ENCODE assay signal across 1 cellular context in genomic region chr6:10518461-10519216, GRCh38.
TF ChIP-seq lines count a peak whose summit lies in the region.

No MANE protein-coding gene starts in this region.

TF ChIP-seq in K562, 482 proteins besides CTCF, POLR2A, EP300 and RAD21 (continued from another document and continues in another):
- TF ChIP-seq, protein P1, sequence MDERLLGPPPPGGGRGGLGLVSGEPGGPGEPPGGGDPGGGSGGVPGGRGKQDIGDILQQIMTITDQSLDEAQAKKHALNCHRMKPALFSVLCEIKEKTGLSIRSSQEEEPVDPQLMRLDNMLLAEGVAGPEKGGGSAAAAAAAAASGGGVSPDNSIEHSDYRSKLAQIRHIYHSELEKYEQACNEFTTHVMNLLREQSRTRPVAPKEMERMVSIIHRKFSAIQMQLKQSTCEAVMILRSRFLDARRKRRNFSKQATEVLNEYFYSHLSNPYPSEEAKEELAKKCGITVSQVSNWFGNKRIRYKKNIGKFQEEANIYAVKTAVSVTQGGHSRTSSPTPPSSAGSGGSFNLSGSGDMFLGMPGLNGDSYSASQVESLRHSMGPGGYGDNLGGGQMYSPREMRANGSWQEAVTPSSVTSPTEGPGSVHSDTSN (CRISPR knock-in tag; IDR thresholded peaks at IDR 0.05; ENCODE audit: low read depth), result no peak
- TF ChIP-seq, protein P1 (tag; conservative IDR thresholded peaks at IDR 0.05; ENCODE audit: low read depth), result peak; percentile 70
- peak; percentile 38; the same call in 1 of the 2 replicates for TF ChIP-seq ZNF384 (IDR thresholded peaks at IDR 0.05; ENCODE audit: low read depth, low read length)
- TF ChIP-seq TARDBP (IDR thresholded peaks at IDR 0.05), result no peak
- peak; percentile 80 for TF ChIP-seq NBN (IDR thresholded peaks at IDR 0.05; ENCODE audit: low read depth)
- TF ChIP-seq PATZ1 (CRISPR knock-in tag; IDR thresholded peaks at IDR 0.05; ENCODE audit: borderline replicate concordance), result no peak
- TF ChIP-seq HMG20B (CRISPR knock-in tag; IDR thresholded peaks at IDR 0.05), result 0 out of 2 replicates have a peak, but pooled peaks have one; percentile 35
- TF ChIP-seq, protein P2, sequence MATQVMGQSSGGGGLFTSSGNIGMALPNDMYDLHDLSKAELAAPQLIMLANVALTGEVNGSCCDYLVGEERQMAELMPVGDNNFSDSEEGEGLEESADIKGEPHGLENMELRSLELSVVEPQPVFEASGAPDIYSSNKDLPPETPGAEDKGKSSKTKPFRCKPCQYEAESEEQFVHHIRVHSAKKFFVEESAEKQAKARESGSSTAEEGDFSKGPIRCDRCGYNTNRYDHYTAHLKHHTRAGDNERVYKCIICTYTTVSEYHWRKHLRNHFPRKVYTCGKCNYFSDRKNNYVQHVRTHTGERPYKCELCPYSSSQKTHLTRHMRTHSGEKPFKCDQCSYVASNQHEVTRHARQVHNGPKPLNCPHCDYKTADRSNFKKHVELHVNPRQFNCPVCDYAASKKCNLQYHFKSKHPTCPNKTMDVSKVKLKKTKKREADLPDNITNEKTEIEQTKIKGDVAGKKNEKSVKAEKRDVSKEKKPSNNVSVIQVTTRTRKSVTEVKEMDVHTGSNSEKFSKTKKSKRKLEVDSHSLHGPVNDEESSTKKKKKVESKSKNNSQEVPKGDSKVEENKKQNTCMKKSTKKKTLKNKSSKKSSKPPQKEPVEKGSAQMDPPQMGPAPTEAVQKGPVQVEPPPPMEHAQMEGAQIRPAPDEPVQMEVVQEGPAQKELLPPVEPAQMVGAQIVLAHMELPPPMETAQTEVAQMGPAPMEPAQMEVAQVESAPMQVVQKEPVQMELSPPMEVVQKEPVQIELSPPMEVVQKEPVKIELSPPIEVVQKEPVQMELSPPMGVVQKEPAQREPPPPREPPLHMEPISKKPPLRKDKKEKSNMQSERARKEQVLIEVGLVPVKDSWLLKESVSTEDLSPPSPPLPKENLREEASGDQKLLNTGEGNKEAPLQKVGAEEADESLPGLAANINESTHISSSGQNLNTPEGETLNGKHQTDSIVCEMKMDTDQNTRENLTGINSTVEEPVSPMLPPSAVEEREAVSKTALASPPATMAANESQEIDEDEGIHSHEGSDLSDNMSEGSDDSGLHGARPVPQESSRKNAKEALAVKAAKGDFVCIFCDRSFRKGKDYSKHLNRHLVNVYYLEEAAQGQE (CRISPR knock-in tag; IDR thresholded peaks at IDR 0.05; ENCODE audit: low read depth), result no peak
- TF ChIP-seq ZBTB9 (CRISPR knock-in tag; IDR thresholded peaks at IDR 0.05), result peak; percentile 21; the same call in 1 of the 2 replicates
- no peak for TF ChIP-seq RBBP5 (IDR thresholded peaks at IDR 0.05; ENCODE audit: borderline replicate concordance, insufficient read depth, low read length, poor library complexity, severe bottlenecking)
- TF ChIP-seq, protein P3, sequence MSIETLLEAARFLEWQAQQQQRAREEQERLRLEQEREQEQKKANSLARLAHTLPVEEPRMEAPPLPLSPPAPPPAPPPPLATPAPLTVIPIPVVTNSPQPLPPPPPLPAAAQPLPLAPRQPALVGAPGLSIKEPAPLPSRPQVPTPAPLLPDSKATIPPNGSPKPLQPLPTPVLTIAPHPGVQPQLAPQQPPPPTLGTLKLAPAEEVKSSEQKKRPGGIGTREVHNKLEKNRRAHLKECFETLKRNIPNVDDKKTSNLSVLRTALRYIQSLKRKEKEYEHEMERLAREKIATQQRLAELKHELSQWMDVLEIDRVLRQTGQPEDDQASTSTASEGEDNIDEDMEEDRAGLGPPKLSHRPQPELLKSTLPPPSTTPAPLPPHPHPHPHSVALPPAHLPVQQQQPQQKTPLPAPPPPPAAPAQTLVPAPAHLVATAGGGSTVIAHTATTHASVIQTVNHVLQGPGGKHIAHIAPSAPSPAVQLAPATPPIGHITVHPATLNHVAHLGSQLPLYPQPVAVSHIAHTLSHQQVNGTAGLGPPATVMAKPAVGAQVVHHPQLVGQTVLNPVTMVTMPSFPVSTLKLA (conservative IDR thresholded peaks at IDR 0.05), result peak; percentile 63 to 78; a peak in 3 of 4 replicates
- peak; percentile 100 for TF ChIP-seq C11orf30 (IDR thresholded peaks at IDR 0.05; ENCODE audit: low read depth)
- TF ChIP-seq NCOR1 (IDR thresholded peaks at IDR 0.05), result peak; percentile 80
- 0 out of 2 replicates have a peak, but pooled peaks have one; percentile 27 for TF ChIP-seq THRB (CRISPR knock-in tag; conservative IDR thresholded peaks at IDR 0.05)
- no peak for TF ChIP-seq ETS2 (tag; IDR thresholded peaks at IDR 0.05; ENCODE audit: borderline replicate concordance, poor library complexity, severe bottlenecking)
- peak; percentile 88 for TF ChIP-seq FOSL1 (tag; conservative IDR thresholded peaks at IDR 0.05)
- TF ChIP-seq ZFP1 (CRISPR knock-in tag; IDR thresholded peaks at IDR 0.05), result no peak
- TF ChIP-seq MYC (IDR thresholded peaks at IDR 0.05; ENCODE audit: low read depth, low read length), result peak; percentile 33; the same call in 1 of the 2 replicates
- no peak for TF ChIP-seq MYC (CRISPR knock-in tag; IDR thresholded peaks at IDR 0.05; ENCODE audit: borderline replicate concordance, low read depth)
- TF ChIP-seq FUS (optimal IDR thresholded peaks at IDR 0.05; ENCODE audit: low read depth, low read length), result no peak
- TF ChIP-seq PKNOX1 (IDR thresholded peaks at IDR 0.05), result peak; percentile 89
- TF ChIP-seq TBP (optimal IDR thresholded peaks at IDR 0.05; ENCODE audit: low read depth, low read length), result peak; percentile 30
- 0 out of 2 replicates have a peak, but pooled peaks have one; percentile 25 for TF ChIP-seq NR2C1 (IDR thresholded peaks at IDR 0.05)
- no peak; the same call in 1 of the 2 replicates for TF ChIP-seq NR2C1 (tag; IDR thresholded peaks at IDR 0.05)
- TF ChIP-seq, protein P4, sequence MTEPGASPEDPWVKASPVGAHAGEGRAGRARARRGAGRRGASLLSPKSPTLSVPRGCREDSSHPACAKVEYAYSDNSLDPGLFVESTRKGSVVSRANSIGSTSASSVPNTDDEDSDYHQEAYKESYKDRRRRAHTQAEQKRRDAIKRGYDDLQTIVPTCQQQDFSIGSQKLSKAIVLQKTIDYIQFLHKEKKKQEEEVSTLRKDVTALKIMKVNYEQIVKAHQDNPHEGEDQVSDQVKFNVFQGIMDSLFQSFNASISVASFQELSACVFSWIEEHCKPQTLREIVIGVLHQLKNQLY (CRISPR knock-in tag; conservative IDR thresholded peaks at IDR 0.05), result no peak
- TF ChIP-seq ZNF408 (CRISPR knock-in tag; IDR thresholded peaks at IDR 0.05; ENCODE audit: low read depth), result no peak
- peak; percentile 72; the same call in 1 of the 2 replicates for TF ChIP-seq EHMT2 (IDR thresholded peaks at IDR 0.05)
- TF ChIP-seq MTA3 (IDR thresholded peaks at IDR 0.05; ENCODE audit: borderline replicate concordance), result peak; percentile 62; the same call in 1 of the 2 replicates
- TF ChIP-seq, protein P5, sequence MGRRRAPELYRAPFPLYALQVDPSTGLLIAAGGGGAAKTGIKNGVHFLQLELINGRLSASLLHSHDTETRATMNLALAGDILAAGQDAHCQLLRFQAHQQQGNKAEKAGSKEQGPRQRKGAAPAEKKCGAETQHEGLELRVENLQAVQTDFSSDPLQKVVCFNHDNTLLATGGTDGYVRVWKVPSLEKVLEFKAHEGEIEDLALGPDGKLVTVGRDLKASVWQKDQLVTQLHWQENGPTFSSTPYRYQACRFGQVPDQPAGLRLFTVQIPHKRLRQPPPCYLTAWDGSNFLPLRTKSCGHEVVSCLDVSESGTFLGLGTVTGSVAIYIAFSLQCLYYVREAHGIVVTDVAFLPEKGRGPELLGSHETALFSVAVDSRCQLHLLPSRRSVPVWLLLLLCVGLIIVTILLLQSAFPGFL (CRISPR knock-in tag; IDR thresholded peaks at IDR 0.05), result no peak
- no peak for TF ChIP-seq EZH2 (IDR thresholded peaks at IDR 0.05; ENCODE audit: borderline replicate concordance, low read depth, low read length)
- TF ChIP-seq RB1 (IDR thresholded peaks at IDR 0.05; ENCODE audit: low read depth), result peak; percentile 25; the same call in 1 of the 2 replicates
- TF ChIP-seq ZBTB1 (CRISPR knock-in tag; IDR thresholded peaks at IDR 0.05; ENCODE audit: borderline replicate concordance, low read depth), result no peak
- peak; percentile 91 for TF ChIP-seq CHAMP1 (IDR thresholded peaks at IDR 0.05)
- peak; percentile 27; the same call in 1 of the 2 replicates for TF ChIP-seq KLF16 (IDR thresholded peaks at IDR 0.05)
- peak; percentile 70 for TF ChIP-seq EP400 (IDR thresholded peaks at IDR 0.05)
- peak; percentile 26; the same call in 1 of the 2 replicates for TF ChIP-seq HCFC1 (IDR thresholded peaks at IDR 0.05; ENCODE audit: low read depth, low read length)
- TF ChIP-seq, protein P6, sequence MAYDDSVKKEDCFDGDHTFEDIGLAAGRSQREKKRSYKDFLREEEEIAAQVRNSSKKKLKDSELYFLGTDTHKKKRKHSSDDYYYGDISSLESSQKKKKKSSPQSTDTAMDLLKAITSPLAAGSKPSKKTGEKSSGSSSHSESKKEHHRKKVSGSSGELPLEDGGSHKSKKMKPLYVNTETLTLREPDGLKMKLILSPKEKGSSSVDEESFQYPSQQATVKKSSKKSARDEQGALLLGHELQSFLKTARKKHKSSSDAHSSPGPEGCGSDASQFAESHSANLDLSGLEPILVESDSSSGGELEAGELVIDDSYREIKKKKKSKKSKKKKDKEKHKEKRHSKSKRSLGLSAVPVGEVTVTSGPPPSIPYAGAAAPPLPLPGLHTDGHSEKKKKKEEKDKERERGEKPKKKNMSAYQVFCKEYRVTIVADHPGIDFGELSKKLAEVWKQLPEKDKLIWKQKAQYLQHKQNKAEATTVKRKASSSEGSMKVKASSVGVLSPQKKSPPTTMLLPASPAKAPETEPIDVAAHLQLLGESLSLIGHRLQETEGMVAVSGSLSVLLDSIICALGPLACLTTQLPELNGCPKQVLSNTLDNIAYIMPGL (CRISPR knock-in tag; IDR thresholded peaks at IDR 0.05), result no peak
